ENCODE assay signal across 12 cellular contexts in the genomic region with DNA sequence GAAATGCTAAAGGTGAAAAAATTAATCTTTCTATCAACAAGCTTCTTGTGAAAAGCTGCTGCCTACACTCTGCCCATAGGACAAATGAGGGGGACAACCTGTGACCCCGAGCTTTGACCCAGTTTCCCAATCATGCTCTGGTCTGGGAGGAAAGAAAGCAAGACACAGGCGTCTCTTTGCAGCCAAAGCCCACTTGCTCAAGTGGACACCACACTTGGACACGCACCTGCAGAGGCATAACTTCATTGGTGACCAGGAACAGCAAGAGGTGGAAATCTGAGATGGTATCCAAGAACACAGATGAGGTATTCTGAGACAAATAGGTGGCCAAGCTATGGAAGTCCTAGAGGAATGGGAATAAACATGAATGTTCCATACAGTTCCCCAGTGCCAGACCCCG. TPM values are rescaled to one million over a fixed set of nuclear protein-coding genes. Genes with fewer than 3 reads are reported as not detected.
A peak's percentile ranks its signal among the peaks of the same experiment; 100 is the strongest.
DNase-seq lines count a peak whose midpoint lies in the region; ATAC-seq, FAIRE-seq and TF ChIP-seq lines count a peak whose summit lies in the region.
"Had no signal": no experiment of that assay in that cellular context is flagged by ENCODE, and none has a peak within 500 bp of the region (broad histone marks: within the 10 kb centered on the region; RNA-seq: fewer than 3 reads in every experiment).

No MANE protein-coding gene starts in this region.

- 42 to 43% methylated on average over 4 of the region's 4 CpGs for WGBS in pancreas, 2 donors

- H3K4me3 ChIP-seq in Loucy (ENCODE audit: low read length, poor library complexity, severe bottlenecking) (peak overlapping the region; percentile 53), pancreas (peak overlapping the region in 1 of 4 donors; percentile 5)

- no peak for ATAC-seq in pancreas
- no peak for ATAC-seq in HG03432 (IDR thresholded peaks at IDR 0.05; ENCODE audit: unreplicated experiment)
- ATAC-seq in HG03439 (IDR thresholded peaks at IDR 0.05; ENCODE audit: unreplicated experiment), result no peak
- ATAC-seq in GM18519 (IDR thresholded peaks at IDR 0.05; ENCODE audit: low FRiP score, unreplicated experiment), result no peak

- H3K4me1 ChIP-seq in Loucy (ENCODE audit: insufficient read depth, low read length, poor library complexity, severe bottlenecking), result peaks cover 28% of the 10 kb centered on the region
- H3K4me1 ChIP-seq in pancreas, result peaks cover 16 to 26% (median 17%) of the 10 kb centered on the region in 3 donors

- no peaks in the 10 kb centered on the region for H3K79me2 ChIP-seq in Loucy (ENCODE audit: insufficient read depth, low read length)

- H3K27me3 ChIP-seq in Loucy (ENCODE audit: insufficient read depth, low read length, poor library complexity, severe bottlenecking), result no peaks in the 10 kb centered on the region
- no peaks in the 10 kb centered on the region for H3K27me3 ChIP-seq in pancreas

- H3F3A ChIP-seq in Loucy (ENCODE audit: low read depth), result peaks cover 14% of the 10 kb centered on the region

- H3K9me3 ChIP-seq in Loucy (ENCODE audit: insufficient read depth, low read depth, low read length) (no peaks in the 10 kb centered on the region), pancreas (no peaks in the 10 kb centered on the region)

- DNase-seq in epithelial cell of prostate (ENCODE audit: low read depth, low spot score) (no peak), pancreas (peak in 1 of 6 donors; percentile 7), SIG-M5 treated with dmso at 0.1 percent for 504 hours (lab: John Stamatoyannopoulos, UW; ENCODE audit: unreplicated experiment) (no peak)
- DNase-seq: activated B cell treated with CpG ODN at 0.5 μM for 24 hours, activated gamma-delta T cell, endodermal cell, NCI-H1417 treated with DMSO at 0.1 percent for 48 hours had no signal

- H3K9ac ChIP-seq in Loucy (ENCODE audit: low read depth, low read length, poor library complexity, severe bottlenecking), result peak overlapping the region; percentile 58

- FAIRE-seq in pancreas (lab: Jason Lieb, UNC), result no peak

- no peak overlapping the region for H2AFZ ChIP-seq in Loucy (ENCODE audit: low read length)

- TF ChIP-seq CTCF in 22Rv1 (IDR thresholded peaks at IDR 0.05) (no peak), Loucy (conservative IDR thresholded peaks at IDR 0.05; ENCODE audit: low read length) (no peak), pancreas (IDR thresholded peaks at IDR 0.05) (no peak)

- no peaks in the 10 kb centered on the region for H3K9me2 ChIP-seq in Loucy (replicated peaks; ENCODE audit: low read depth, low read length)

- H4K20me1 ChIP-seq in Loucy (ENCODE audit: insufficient read depth, low read length, poor library complexity, severe bottlenecking), result no peaks in the 10 kb centered on the region

- intact Hi-C loops in pancreas (cut with DNase I), result no loop called here

- H3K36me3 ChIP-seq in Loucy (ENCODE audit: insufficient read depth, low read length) (peaks cover 79% of the 10 kb centered on the region; the same call in 1 of the 2 replicates), pancreas (peaks cover 11 to 38% (median 20%) of the 10 kb centered on the region in 3 donors)

- H3K27ac ChIP-seq in 22Rv1 (peak overlapping the region; percentile 72), epithelial cell of prostate (peak overlapping the region; percentile 82), pancreas (peak overlapping the region in 3 of 4 donors; percentile 36 to 67 (median 54))

- peak overlapping the region; percentile 60 for H3K4me2 ChIP-seq in Loucy (ENCODE audit: low read depth, low read length, poor library complexity, severe bottlenecking)

RNA-seq across cellular contexts. Expression of gene FAAP100, which starts 15.0 kb away (rescaled TPM):
- 10 to 100 TPM in 5 of 6 donors, 1 to 10 TPM in 1; 9.4 to 17.5 (median 12.2) TPM for total RNA-seq in pancreas
- polyA plus RNA-seq in pancreas, result 10 to 100 TPM; 40.0 to 66.0 TPM

RNA-seq across cellular contexts. Expression of gene FSCN2, which starts 39.0 kb away (rescaled TPM):
- 10 to 100 TPM in 4 of 6 donors, 1 to 10 TPM in 2; 7.9 to 11.9 (median 10.7) TPM for total RNA-seq in pancreas
- polyA plus RNA-seq in pancreas, result 10 to 100 TPM in 1 of 2 donors, 1 to 10 TPM in 1; 2.5 to 15.3 TPM

RNA-seq across cellular contexts. Expression of gene ACTG1, which starts 54.6 kb away (rescaled TPM):
- total RNA-seq in pancreas, result 1,000 to 10,000 TPM; 1,458 to 2,872 (median 2,024) TPM
- polyA plus RNA-seq in pancreas, result 1,000 to 10,000 TPM in 1 of 2 donors, 100 to 1,000 TPM in 1; 889 to 1,003 TPM
